14 cellular contexts compared by ENCODE assay signal in the genomic region with DNA sequence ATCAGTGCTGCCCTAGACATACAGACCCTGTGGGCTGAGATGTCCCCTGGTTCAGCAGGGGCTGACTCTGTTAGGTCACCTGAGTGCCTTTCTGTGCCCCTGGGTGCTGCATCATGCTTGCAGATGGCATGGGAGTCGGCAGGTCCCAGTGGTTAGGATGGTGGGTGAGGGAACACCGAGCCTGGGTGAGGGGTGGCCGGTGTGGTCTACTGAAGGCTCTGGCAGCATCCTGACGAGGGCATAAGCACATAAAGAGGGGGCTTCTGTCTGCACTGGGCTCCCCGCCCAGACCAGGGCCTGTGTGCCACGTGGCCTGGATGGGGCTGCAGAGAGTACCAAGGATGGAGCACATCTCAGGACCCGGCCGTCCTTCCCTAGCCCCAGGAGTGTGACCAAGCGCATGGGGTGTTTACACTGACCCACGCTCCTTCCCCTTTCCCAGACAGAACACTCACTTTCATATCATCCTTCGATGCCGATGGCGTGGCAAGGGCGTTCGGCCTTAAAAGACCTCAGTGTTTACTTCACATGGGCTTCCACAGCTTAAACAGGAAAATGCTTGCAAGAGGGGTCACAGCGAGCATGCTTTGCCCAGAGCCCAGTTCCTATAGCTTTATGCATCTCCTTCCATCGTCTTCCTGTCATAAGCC.
DNase-seq lines count a peak whose midpoint lies in the region; ATAC-seq and TF ChIP-seq lines count a peak whose summit lies in the region.
"Had no signal": no experiment of that assay in that cellular context is flagged by ENCODE, and none has a peak within 500 bp of the region (broad histone marks: within the 10 kb centered on the region; RNA-seq: fewer than 3 reads in every experiment).

No MANE protein-coding gene starts in this region.

- H3K27ac ChIP-seq in left ventricle myocardium inferior (replicated peaks) (peak overlapping the region; percentile 91), duodenal mucosa (ENCODE audit: low read depth, low read length) (peak overlapping the region; percentile 40), upper lobe of right lung (peak overlapping the region; percentile 66), WERI-Rb-1 (no peak overlapping the region)
- H3K27ac ChIP-seq: SK-N-MC had no signal

- H3K4me3 ChIP-seq in left ventricle myocardium inferior = no peak overlapping the region
- no peak overlapping the region for H3K4me3 ChIP-seq in duodenal mucosa (ENCODE audit: low read depth in 1 of 2, low read length in 2 of 2)
- H3K4me3 ChIP-seq in upper lobe of right lung = no peak overlapping the region
- H3K4me3 ChIP-seq in WERI-Rb-1 (ENCODE audit: low read depth, low read length) = no peak overlapping the region
- H3K4me3 ChIP-seq: SK-N-MC had no signal

- no peak overlapping the region for H3K4me3 Mint-ChIP-seq in nephron

- no peak for ATAC-seq in Right ventricle myocardium superior (ENCODE audit: poor library complexity)
- peak; percentile 21 for ATAC-seq in upper lobe of right lung
- no peak for ATAC-seq in GM19455 (IDR thresholded peaks at IDR 0.05; ENCODE audit: unreplicated experiment)

- peaks cover 57% of the 10 kb centered on the region for H3K4me1 Mint-ChIP-seq in nephron

- peaks cover 3% of the 10 kb centered on the region for H3K27me3 Mint-ChIP-seq in nephron (ENCODE audit: low read depth)
- H3K27me3 Mint-ChIP-seq: naive B cell had no signal

- H3K36me3 ChIP-seq in left ventricle myocardium inferior (no peaks in the 10 kb centered on the region), duodenal mucosa (ENCODE audit: control insufficient read depth in 1 of 2, insufficient read depth in 2 of 2, low read length in 2 of 2) (peaks cover 22 to 51% of the 10 kb centered on the region in 2 donors), upper lobe of right lung (peaks cover 13% of the 10 kb centered on the region), WERI-Rb-1 (no peaks in the 10 kb centered on the region)

- peak overlapping the region in 2 of 3 experiments; percentile 28 to 87 for H3K27ac Mint-ChIP-seq in nephron

- intact Hi-C loops in left ventricle myocardium inferior (cut with micrococcal nuclease) = no loop called here
- intact Hi-C loops in Right ventricle myocardium superior (cut with DNase I) = no loop called here
- intact Hi-C loops in upper lobe of right lung (cut with DNase I) = no loop called here

- H3K36me3 Mint-ChIP-seq in nephron (ENCODE audit: low read depth) = no peaks in the 10 kb centered on the region

- H3K9me3 Mint-ChIP-seq in nephron = no peaks in the 10 kb centered on the region
- H3K9me3 Mint-ChIP-seq: naive B cell had no signal

- H3K4me1 ChIP-seq in left ventricle myocardium inferior (peaks cover 89% of the 10 kb centered on the region), duodenal mucosa (ENCODE audit: control insufficient read depth in 1 of 2, insufficient read depth in 2 of 2, low read length in 2 of 2) (peaks cover 30 to 33% of the 10 kb centered on the region in 2 donors), upper lobe of right lung (peaks cover 64% of the 10 kb centered on the region)

- TF ChIP-seq CTCF in left ventricle myocardium inferior (IDR thresholded peaks at IDR 0.05; ENCODE audit: borderline replicate concordance) (no peak), nephron (IDR thresholded peaks at IDR 0.05; ENCODE audit: unreplicated experiment in 3 of 3) (no peak), upper lobe of right lung (IDR thresholded peaks at IDR 0.05) (no peak), WERI-Rb-1 (IDR thresholded peaks at IDR 0.05; ENCODE audit: low read depth, low read length) (no peak)

- DNase-seq in left ventricle myocardium inferior (no peak), Right ventricle myocardium superior (no peak), upper lobe of right lung (no peak), UCSD-AML1 (lab: John Stamatoyannopoulos, UW; ENCODE audit: unreplicated experiment) (no peak), WERI-Rb-1 (no peak)
- DNase-seq: activated CD4-positive, CD25-positive, alpha-beta regulatory T cell treated with anti-CD3 and anti-CD28 coated beads, Interleukin-2, amount 50 U/mL, for 72 hours; central memory CD4-positive, alpha-beta T cell; DND-41; NK-92 treated with Interleukin-12 subunit alpha and Interleukin-12 subunit beta, amount 100 ng/mL, for 24 hours had no signal

- H3K9me3 ChIP-seq in left ventricle myocardium inferior (replicated peaks) (no peaks in the 10 kb centered on the region), duodenal mucosa (ENCODE audit: control insufficient read depth in 1 of 2, low read length in 2 of 2) (no peaks in the 10 kb centered on the region), upper lobe of right lung (no peaks in the 10 kb centered on the region), WERI-Rb-1 (ENCODE audit: severe bottlenecking) (no peaks in the 10 kb centered on the region)

- no peak overlapping the region for H3K9ac ChIP-seq in duodenal mucosa (ENCODE audit: low read depth in 1 of 2, low read length in 2 of 2)

- H3K27me3 ChIP-seq in left ventricle myocardium inferior (ENCODE audit: low read depth) (no peaks in the 10 kb centered on the region), duodenal mucosa (ENCODE audit: control insufficient read depth in 1 of 2, insufficient read depth in 2 of 2, low read length in 2 of 2) (no peaks in the 10 kb centered on the region), upper lobe of right lung (no peaks in the 10 kb centered on the region), WERI-Rb-1 (ENCODE audit: insufficient read depth, low read depth, severe bottlenecking) (no peaks in the 10 kb centered on the region)
